ENCODE assay signal across 1 cellular context in the genomic region with DNA sequence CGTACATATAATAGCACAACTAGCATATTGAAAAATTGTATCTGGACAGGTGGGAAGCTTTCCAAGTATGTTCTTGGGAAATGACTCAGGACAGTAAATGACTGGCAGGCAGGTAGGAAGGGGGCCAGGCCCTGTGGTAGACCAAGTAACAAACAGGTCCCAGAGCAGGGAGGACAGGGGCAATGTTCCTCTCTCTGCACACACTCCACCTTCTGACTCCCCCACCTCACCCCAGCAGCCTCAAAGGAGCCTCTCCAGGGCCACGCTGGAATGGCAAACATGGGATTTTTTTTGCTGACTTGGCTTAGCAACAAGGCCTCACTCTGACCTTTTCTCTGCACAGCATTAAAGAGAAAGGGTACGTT.
A peak's percentile ranks its signal among the peaks of the same experiment; 100 is the strongest.
TF ChIP-seq lines count a peak whose summit lies in the region.

No MANE protein-coding gene starts in this region.

TF ChIP-seq in K562, 482 proteins besides CTCF, POLR2A, EP300 and RAD21:
- TF ChIP-seq FOXJ2 (tag; IDR thresholded peaks at IDR 0.05) (0 out of 2 replicates have a peak, but pooled peaks have one; percentile 1), NR4A1 (CRISPR knock-in tag; IDR thresholded peaks at IDR 0.05) (no peak), NR4A1 (tag; IDR thresholded peaks at IDR 0.05) (no peak), MAFF (IDR thresholded peaks at IDR 0.05; ENCODE audit: low read length) (peak; percentile 66; the same call in 1 of the 2 replicates), WHSC1 (IDR thresholded peaks at IDR 0.05; ENCODE audit: low read length) (no peak), EP400 (IDR thresholded peaks at IDR 0.05) (no peak), MTA3 (IDR thresholded peaks at IDR 0.05; ENCODE audit: borderline replicate concordance) (no peak), MBD2 (IDR thresholded peaks at IDR 0.05; ENCODE audit: borderline replicate concordance, low read depth) (no peak), MAFK (IDR thresholded peaks at IDR 0.05; ENCODE audit: low read length) (peak; percentile 77), ARNT (IDR thresholded peaks at IDR 0.05) (no peak), ZBED1 (IDR thresholded peaks at IDR 0.05) (no peak), ZNF75A (CRISPR knock-in tag; IDR thresholded peaks at IDR 0.05) (no peak), KLF16 (IDR thresholded peaks at IDR 0.05) (no peak), ZNF316 (IDR thresholded peaks at IDR 0.05) (peak; percentile 37), NR2C2 (CRISPR knock-in tag; IDR thresholded peaks at IDR 0.05) (no peak), NR2C2 (tag; IDR thresholded peaks at IDR 0.05) (no peak; the same call in 1 of the 2 replicates)
- TF ChIP-seq, protein P1, sequence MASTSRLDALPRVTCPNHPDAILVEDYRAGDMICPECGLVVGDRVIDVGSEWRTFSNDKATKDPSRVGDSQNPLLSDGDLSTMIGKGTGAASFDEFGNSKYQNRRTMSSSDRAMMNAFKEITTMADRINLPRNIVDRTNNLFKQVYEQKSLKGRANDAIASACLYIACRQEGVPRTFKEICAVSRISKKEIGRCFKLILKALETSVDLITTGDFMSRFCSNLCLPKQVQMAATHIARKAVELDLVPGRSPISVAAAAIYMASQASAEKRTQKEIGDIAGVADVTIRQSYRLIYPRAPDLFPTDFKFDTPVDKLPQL (IDR thresholded peaks at IDR 0.05; ENCODE audit: extremely low read depth, insufficient read length) = no peak
- TF ChIP-seq, protein P2, sequence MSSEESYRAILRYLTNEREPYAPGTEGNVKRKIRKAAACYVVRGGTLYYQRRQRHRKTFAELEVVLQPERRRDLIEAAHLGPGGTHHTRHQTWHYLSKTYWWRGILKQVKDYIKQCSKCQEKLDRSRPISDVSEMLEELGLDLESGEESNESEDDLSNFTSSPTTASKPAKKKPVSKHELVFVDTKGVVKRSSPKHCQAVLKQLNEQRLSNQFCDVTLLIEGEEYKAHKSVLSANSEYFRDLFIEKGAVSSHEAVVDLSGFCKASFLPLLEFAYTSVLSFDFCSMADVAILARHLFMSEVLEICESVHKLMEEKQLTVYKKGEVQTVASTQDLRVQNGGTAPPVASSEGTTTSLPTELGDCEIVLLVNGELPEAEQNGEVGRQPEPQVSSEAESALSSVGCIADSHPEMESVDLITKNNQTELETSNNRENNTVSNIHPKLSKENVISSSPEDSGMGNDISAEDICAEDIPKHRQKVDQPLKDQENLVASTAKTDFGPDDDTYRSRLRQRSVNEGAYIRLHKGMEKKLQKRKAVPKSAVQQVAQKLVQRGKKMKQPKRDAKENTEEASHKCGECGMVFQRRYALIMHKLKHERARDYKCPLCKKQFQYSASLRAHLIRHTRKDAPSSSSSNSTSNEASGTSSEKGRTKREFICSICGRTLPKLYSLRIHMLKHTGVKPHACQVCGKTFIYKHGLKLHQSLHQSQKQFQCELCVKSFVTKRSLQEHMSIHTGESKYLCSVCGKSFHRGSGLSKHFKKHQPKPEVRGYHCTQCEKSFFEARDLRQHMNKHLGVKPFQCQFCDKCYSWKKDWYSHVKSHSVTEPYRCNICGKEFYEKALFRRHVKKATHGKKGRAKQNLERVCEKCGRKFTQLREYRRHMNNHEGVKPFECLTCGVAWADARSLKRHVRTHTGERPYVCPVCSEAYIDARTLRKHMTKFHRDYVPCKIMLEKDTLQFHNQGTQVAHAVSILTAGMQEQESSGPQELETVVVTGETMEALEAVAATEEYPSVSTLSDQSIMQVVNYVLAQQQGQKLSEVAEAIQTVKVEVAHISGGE (CRISPR knock-in tag; IDR thresholded peaks at IDR 0.05) = 0 out of 6 replicates have a peak, but pooled peaks of 1 of the 3 experiments have one; percentile 29
